In genomic region chr20:25624500-25624939, GRCh38 we compare ENCODE assay signal across 8 cellular contexts. TPM values are rescaled to one million over a fixed set of nuclear protein-coding genes. Genes with fewer than 3 reads are reported as not detected.
DNase-seq lines count a peak whose midpoint lies in the region; ATAC-seq lines count a peak whose summit lies in the region.

No MANE protein-coding gene starts in this region.

- H3K36me3 ChIP-seq in CD8-positive, alpha-beta memory T cell (ENCODE audit: insufficient read depth, low read length), result no peaks in the 10 kb centered on the region
- H3K36me3 ChIP-seq in naive thymus-derived CD4-positive, alpha-beta T cell (ENCODE audit: control insufficient read depth in 2 of 3, insufficient read depth in 3 of 3, low read length in 3 of 3), result peaks cover 0 to 10% (median 0%) of the 10 kb centered on the region in 3 experiments

- H3K36me3 Mint-ChIP-seq in CD8-positive, alpha-beta memory T cell, result peaks cover 0 to 6% (median 5%) of the 10 kb centered on the region in 3 donors
- peaks cover 11% of the 10 kb centered on the region for H3K36me3 Mint-ChIP-seq in central memory CD8-positive, alpha-beta T cell (ENCODE audit: insufficient read depth)
- peaks cover 0 to 29% (median 5%) of the 10 kb centered on the region in 5 donors for H3K36me3 Mint-ChIP-seq in naive thymus-derived CD4-positive, alpha-beta T cell

- H3K9me3 ChIP-seq in CD8-positive, alpha-beta memory T cell (ENCODE audit: low read length), result no peaks in the 10 kb centered on the region
- H3K9me3 ChIP-seq in naive thymus-derived CD4-positive, alpha-beta T cell (ENCODE audit: control insufficient read depth in 2 of 3, low read length in 3 of 3), result no peaks in the 10 kb centered on the region

- POLR2A ChIA-PET in CD8-positive, alpha-beta memory T cell (lab: Charles Lee), result no interaction called here
- POLR2A ChIA-PET in naive thymus-derived CD4-positive, alpha-beta T cell (lab: Charles Lee), result interaction anchor here (0.7 to 0.9 kb wide), 2 partner anchors 75 to 715 kb away, joined by 4 to 5 read pairs; no protein-coding TSS in a partner anchor

- peaks cover 0 to 2% (median 0%) of the 10 kb centered on the region in 5 donors for H3K9me3 Mint-ChIP-seq in CD8-positive, alpha-beta memory T cell
- no peaks in the 10 kb centered on the region for H3K9me3 Mint-ChIP-seq in central memory CD8-positive, alpha-beta T cell
- H3K9me3 Mint-ChIP-seq in naive thymus-derived CD4-positive, alpha-beta T cell, result peaks cover 0 to 9% (median 2%) of the 10 kb centered on the region in 11 donors

- ATAC-seq in central memory CD8-positive, alpha-beta T cell (replicated peaks; ENCODE audit: extremely low read depth, poor library complexity, severe bottlenecking), result peak; percentile 13
- no peak for ATAC-seq in naive thymus-derived CD4-positive, alpha-beta T cell
- no peak for ATAC-seq in GM21786 (IDR thresholded peaks at IDR 0.05; ENCODE audit: unreplicated experiment)

- peak overlapping the region; percentile 88 for H3K4me3 ChIP-seq in CD8-positive, alpha-beta memory T cell (ENCODE audit: low read length)
- H3K4me3 ChIP-seq in naive thymus-derived CD4-positive, alpha-beta T cell (ENCODE audit: low read length), result peak overlapping the region; percentile 96

- H3K27ac ChIP-seq in CD8-positive, alpha-beta memory T cell (ENCODE audit: low read depth, low read length), result peak overlapping the region; percentile 79
- peak overlapping the region; percentile 70 for H3K27ac ChIP-seq in naive thymus-derived CD4-positive, alpha-beta T cell (ENCODE audit: low read depth, low read length)

- DNase-seq in CD8-positive, alpha-beta memory T cell, result no peak
- peak; percentile 8 for DNase-seq in NCI-H1694 (lab: John Stamatoyannopoulos, UW)
- DNase-seq in central memory CD8-positive, alpha-beta T cell (ENCODE audit: low spot score in 2 of 2), result no peak
- DNase-seq in naive thymus-derived CD4-positive, alpha-beta T cell, result peak in 1 of 9 donors; percentile 37
- DNase-seq in putamen (ENCODE audit: low spot score), result no peak
- DNase-seq in foreskin melanocyte, result no peak
- DNase-seq in medulla oblongata (ENCODE audit: extremely low spot score), result no peak

- H3K4me1 Mint-ChIP-seq in CD8-positive, alpha-beta memory T cell, result peaks cover 19 to 24% (median 22%) of the 10 kb centered on the region in 3 donors
- peaks cover 23% of the 10 kb centered on the region for H3K4me1 Mint-ChIP-seq in central memory CD8-positive, alpha-beta T cell
- H3K4me1 Mint-ChIP-seq in naive thymus-derived CD4-positive, alpha-beta T cell, result peaks cover 14 to 33% (median 18%) of the 10 kb centered on the region in 7 donors

- H3K27ac Mint-ChIP-seq in CD8-positive, alpha-beta memory T cell, result peak overlapping the region; percentile 87 to 97 (median 92)
- peak overlapping the region; percentile 94 for H3K27ac Mint-ChIP-seq in central memory CD8-positive, alpha-beta T cell (ENCODE audit: low read depth)
- peak overlapping the region; percentile 74 to 96 (median 87) for H3K27ac Mint-ChIP-seq in naive thymus-derived CD4-positive, alpha-beta T cell

- CTCF ChIA-PET in CD8-positive, alpha-beta memory T cell (lab: Charles Lee), result interaction anchor here (1.4 kb wide), 1 partner anchor 9 kb away, joined by 4 read pairs; no protein-coding TSS in a partner anchor
- CTCF ChIA-PET in naive thymus-derived CD4-positive, alpha-beta T cell (lab: Charles Lee), result no interaction called here

- H3K27me3 Mint-ChIP-seq in CD8-positive, alpha-beta memory T cell, result peaks cover 0 to 1% of the 10 kb centered on the region in 2 donors
- no peaks in the 10 kb centered on the region for H3K27me3 Mint-ChIP-seq in central memory CD8-positive, alpha-beta T cell
- peaks cover 0 to 3% (median 0%) of the 10 kb centered on the region in 5 donors for H3K27me3 Mint-ChIP-seq in naive thymus-derived CD4-positive, alpha-beta T cell

- no peaks in the 10 kb centered on the region for H3K27me3 ChIP-seq in CD8-positive, alpha-beta memory T cell (ENCODE audit: insufficient read depth, low read length, poor library complexity, severe bottlenecking)
- H3K27me3 ChIP-seq in naive thymus-derived CD4-positive, alpha-beta T cell (ENCODE audit: control insufficient read depth in 2 of 2, insufficient read depth in 2 of 2, low read length in 2 of 2), result no peaks in the 10 kb centered on the region

- peak overlapping the region; percentile 88 to 98 (median 96) for H3K4me3 Mint-ChIP-seq in CD8-positive, alpha-beta memory T cell
- peak overlapping the region; percentile 83 for H3K4me3 Mint-ChIP-seq in central memory CD8-positive, alpha-beta T cell
- peak overlapping the region; percentile 86 to 96 (median 94) for H3K4me3 Mint-ChIP-seq in naive thymus-derived CD4-positive, alpha-beta T cell

- intact Hi-C loops in naive thymus-derived CD4-positive, alpha-beta T cell (cut with micrococcal nuclease), result loop anchor here (1.0 to 10.0 kb wide), 11 partner anchors 39 to 630 kb away; partner anchors contain the start of genes ACSS1 (in 2 of the 2), GINS1 (in 2 of the 2), PYGB (in 2 of the 2) and ZNF337 (in 2 of the 2)

- peaks cover 13% of the 10 kb centered on the region for H3K4me1 ChIP-seq in CD8-positive, alpha-beta memory T cell (ENCODE audit: insufficient read depth, low read length)
- H3K4me1 ChIP-seq in naive thymus-derived CD4-positive, alpha-beta T cell (ENCODE audit: control insufficient read depth in 2 of 2, insufficient read depth in 2 of 2, low read length in 2 of 2), result peaks cover 0 to 12% of the 10 kb centered on the region in 2 donors

RNA-seq across cellular contexts. Expression of gene NANP, which starts 0.7 kb away (rescaled TPM):
- total RNA-seq in CD8-positive, alpha-beta memory T cell, result 1 to 10 TPM; 5.4 to 6.2 TPM
- 0.87 TPM for polyA plus RNA-seq in CD8-positive, alpha-beta memory T cell
- 1 to 10 TPM; 1.0 to 7.0 (median 1.9) TPM for total RNA-seq in naive thymus-derived CD4-positive, alpha-beta T cell
- under 1 TPM; 0.75 to 0.77 TPM for polyA plus RNA-seq in naive thymus-derived CD4-positive, alpha-beta T cell

RNA-seq across cellular contexts. Expression of gene NINL, which starts 39.2 kb away (rescaled TPM):
- total RNA-seq in CD8-positive, alpha-beta memory T cell, result 1 to 10 TPM in 1 of 2 experiments, under 1 TPM in 1; 0.77 to 1.5 TPM
- 0.64 TPM for polyA plus RNA-seq in CD8-positive, alpha-beta memory T cell
- 1 to 10 TPM; 1.4 to 4.2 (median 3.0) TPM for total RNA-seq in naive thymus-derived CD4-positive, alpha-beta T cell
- 1 to 10 TPM in 1 of 2 donors, under 1 TPM in 1; 0.31 to 1.1 TPM for polyA plus RNA-seq in naive thymus-derived CD4-positive, alpha-beta T cell
